Comparison of ENCODE assay signal across 8 cellular contexts in genomic region chr12:6554168-6554989, GRCh38. TPM values are rescaled to one million over a fixed set of nuclear protein-coding genes. Genes with fewer than 3 reads are reported as not detected.
DNase-seq lines count a peak whose midpoint lies in the region; ATAC-seq lines count a peak whose summit lies in the region.

No MANE protein-coding gene starts in this region.

- H3K27me3 ChIP-seq in endocrine pancreas (ENCODE audit: control insufficient read depth, insufficient read depth, low read length) = no peaks in the 10 kb centered on the region

- H3K4me1 Mint-ChIP-seq in activated CD8-positive, alpha-beta T cell treated with anti-CD3 and anti-CD28 coated beads, Interleukin-2, amount 10 ng/mL, durations not matched to agents 7 days and 5 days (ENCODE audit: low read depth) = peaks cover 60% of the 10 kb centered on the region

- H3K4me1 ChIP-seq in endocrine pancreas (ENCODE audit: control insufficient read depth, insufficient read depth, low read length) (no peaks in the 10 kb centered on the region), mesodermal cell (ENCODE audit: control insufficient read depth, insufficient read depth, low read length, poor library complexity, severe bottlenecking) (peaks cover 38% of the 10 kb centered on the region)

- 7 to 11% methylated on average over 18 to 19 of the region's 21 CpGs for WGBS in mesodermal cell (ENCODE audit: insufficient coverage in 2 of 2), 2 experiments

- no peaks in the 10 kb centered on the region for H3K27me3 Mint-ChIP-seq in activated CD8-positive, alpha-beta T cell treated with anti-CD3 and anti-CD28 coated beads, Interleukin-2, amount 10 ng/mL, durations not matched to agents 7 days and 5 days (ENCODE audit: low read depth)

- H3K9me3 Mint-ChIP-seq in activated CD8-positive, alpha-beta T cell treated with anti-CD3 and anti-CD28 coated beads, Interleukin-2, amount 10 ng/mL, durations not matched to agents 7 days and 5 days (ENCODE audit: insufficient read depth) = no peaks in the 10 kb centered on the region

- ATAC-seq in HG02798 (IDR thresholded peaks at IDR 0.05; ENCODE audit: poor library complexity, unreplicated experiment) = peak; percentile 59
- peak; percentile 52 for ATAC-seq in activated CD8-positive, alpha-beta T cell treated with anti-CD3 and anti-CD28 coated beads, Interleukin-2, amount 10 ng/mL, durations not matched to agents 7 days and 5 days

- H3K9ac ChIP-seq in endocrine pancreas (ENCODE audit: control insufficient read depth, insufficient read depth, low read length) = peak overlapping the region; percentile 58

- CTCF ChIA-PET in activated CD8-positive, alpha-beta T cell treated with anti-CD3 and anti-CD28 coated beads, Interleukin-2, amount 10 ng/mL, durations not matched to agents 7 days and 5 days (lab: Charles Lee) = interaction anchor here (1.0 to 5.1 kb wide), 9 partner anchors 8 to 271 kb away, joined by 3 to 71 read pairs (median 4); partner anchors contain the start of genes GAPDH and MLF2

- H3K4me3 Mint-ChIP-seq in activated CD8-positive, alpha-beta T cell treated with anti-CD3 and anti-CD28 coated beads, Interleukin-2, amount 10 ng/mL, durations not matched to agents 7 days and 5 days = peak overlapping the region; percentile 80

- peak overlapping the region; percentile 66 for H3K27ac ChIP-seq in mesodermal cell (ENCODE audit: low read depth, low read length, severe bottlenecking)

- H3K36me3 Mint-ChIP-seq in activated CD8-positive, alpha-beta T cell treated with anti-CD3 and anti-CD28 coated beads, Interleukin-2, amount 10 ng/mL, durations not matched to agents 7 days and 5 days (ENCODE audit: low read depth) = peaks cover 50% of the 10 kb centered on the region

- POLR2A ChIA-PET in activated CD8-positive, alpha-beta T cell treated with anti-CD3 and anti-CD28 coated beads, Interleukin-2, amount 10 ng/mL, durations not matched to agents 7 days and 5 days (lab: Charles Lee) = interaction anchor here (1.1 to 7.3 kb wide), 3 partner anchors 13 to 17 kb away, joined by 3 to 74 read pairs (median 4); partner anchors contain the start of genes GAPDH and NOP2

- H3K4me3 ChIP-seq in endocrine pancreas (ENCODE audit: control insufficient read depth, insufficient read depth, low read length) = no peak overlapping the region
- peak overlapping the region; percentile 77 for H3K4me3 ChIP-seq in mesodermal cell (ENCODE audit: extremely low read depth, insufficient read depth, low read length, poor library complexity, severe bottlenecking)

- peak; percentile 54 for DNase-seq in NCI-H2227 (lab: John Stamatoyannopoulos, UW; ENCODE audit: unreplicated experiment)
- DNase-seq in NCI-H2227 treated with DMSO at 0.1 percent for 48 hours (lab: John Stamatoyannopoulos, UW) = no peak
- DNase-seq in NCI-H82 (lab: John Stamatoyannopoulos, UW) = peak; percentile 93
- peak; percentile 86 for DNase-seq in activated CD8-positive, alpha-beta T cell treated with anti-CD3 and anti-CD28 coated beads, Interleukin-2, amount 10 ng/mL, durations not matched to agents 7 days and 5 days
- DNase-seq in stimulated activated naive CD4-positive, alpha-beta T cell (lab: John Stamatoyannopoulos, UW) = peak; percentile 23 to 61 (median 52)

- H3K36me3 ChIP-seq in endocrine pancreas (ENCODE audit: control insufficient read depth, insufficient read depth, low read length) (no peaks in the 10 kb centered on the region), mesodermal cell (ENCODE audit: control insufficient read depth, insufficient read depth, low read length) (peaks cover 52% of the 10 kb centered on the region)

- H3K27ac Mint-ChIP-seq in activated CD8-positive, alpha-beta T cell treated with anti-CD3 and anti-CD28 coated beads, Interleukin-2, amount 10 ng/mL, durations not matched to agents 7 days and 5 days = peak overlapping the region; percentile 43

- H3K9me3 ChIP-seq in endocrine pancreas (ENCODE audit: control insufficient read depth, low read length) (no peaks in the 10 kb centered on the region), mesodermal cell (ENCODE audit: control insufficient read depth, low read length) (no peaks in the 10 kb centered on the region)

RNA-seq across cellular contexts. Expression of gene IFFO1, which starts 1.5 kb away (rescaled TPM):
- 10 to 100 TPM; 24.9 to 25.5 TPM for total RNA-seq in activated CD8-positive, alpha-beta T cell treated with anti-CD3 and anti-CD28 coated beads, Interleukin-2, amount 10 ng/mL, durations not matched to agents 7 days and 5 days
- polyA plus RNA-seq in mesodermal cell (2013, experiment 1 of 2) = 17.7 TPM
- polyA plus RNA-seq in mesodermal cell (2013, experiment 2 of 2) = 14.3 TPM

RNA-seq across cellular contexts. Expression of gene NOP2, which starts 13.7 kb away (rescaled TPM):
- 10 to 100 TPM; 84.2 to 87.6 TPM for total RNA-seq in activated CD8-positive, alpha-beta T cell treated with anti-CD3 and anti-CD28 coated beads, Interleukin-2, amount 10 ng/mL, durations not matched to agents 7 days and 5 days
- 34.8 TPM for polyA plus RNA-seq in mesodermal cell (2013, experiment 1 of 2)
- polyA plus RNA-seq in mesodermal cell (2013, experiment 2 of 2) = 34.5 TPM

RNA-seq across cellular contexts. Expression of gene GAPDH, which starts 20.1 kb away (rescaled TPM):
- total RNA-seq in activated CD8-positive, alpha-beta T cell treated with anti-CD3 and anti-CD28 coated beads, Interleukin-2, amount 10 ng/mL, durations not matched to agents 7 days and 5 days = 1,000 to 10,000 TPM; 6,175 to 6,471 TPM
- 4,059 TPM for polyA plus RNA-seq in mesodermal cell (2013, experiment 1 of 2)
- 3,444 TPM for polyA plus RNA-seq in mesodermal cell (2013, experiment 2 of 2)

RNA-seq across cellular contexts. Expression of gene CHD4, which starts 52.8 kb away (rescaled TPM):
- total RNA-seq in activated CD8-positive, alpha-beta T cell treated with anti-CD3 and anti-CD28 coated beads, Interleukin-2, amount 10 ng/mL, durations not matched to agents 7 days and 5 days = 100 to 1,000 TPM; 277 to 292 TPM
- polyA plus RNA-seq in mesodermal cell (2013, experiment 1 of 2) = 261 TPM
- polyA plus RNA-seq in mesodermal cell (2013, experiment 2 of 2) = 233 TPM
